Comparison of ENCODE assay signal across 13 cellular contexts in the genomic region with DNA sequence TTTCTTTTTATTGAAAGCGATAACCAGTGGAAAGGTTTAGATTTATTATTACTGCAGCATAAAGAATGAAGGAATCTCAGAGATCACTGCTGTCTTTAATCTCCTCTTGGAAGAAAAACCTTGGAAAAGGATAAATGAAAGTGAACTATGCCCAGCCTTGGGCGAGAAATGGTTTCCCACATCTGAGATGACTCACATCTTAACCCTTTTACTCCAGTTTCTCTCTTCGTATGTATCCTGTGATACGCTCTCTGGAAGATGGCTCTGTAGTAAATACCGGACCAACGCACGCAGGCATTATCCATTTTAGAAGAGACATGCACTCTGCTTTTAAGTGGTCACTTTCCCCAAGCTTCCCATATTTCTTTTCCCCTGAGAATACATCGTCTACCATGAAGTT.
"Had no signal": no experiment of that assay in that cellular context is flagged by ENCODE, and none has a peak within 500 bp of the region (broad histone marks: within the 10 kb centered on the region; RNA-seq: fewer than 3 reads in every experiment).

No MANE protein-coding gene starts in this region.

- H3K27me3 ChIP-seq: pancreas, thyroid gland, uterus had no signal

- H3K4me1 Mint-ChIP-seq: T-helper 17 cell had no signal

- H3K9me3 ChIP-seq: pancreas, thyroid gland had no signal

- DNase-seq: activated CD4-positive, alpha-beta T cell treated with anti-CD3 and anti-CD28 coated beads for 48 hours; activated naive CD4-positive, alpha-beta T cell treated with Interleukin-2 at 50 U/mL for 16 hours; caudate nucleus; effector CD8-positive, alpha-beta T cell; pancreas; stimulated activated CD4-positive, alpha-beta T cell treated with anti-CD3 and anti-CD28 coated beads, Interleukin-4, amount 100 ng/mL, for 4 hours; T-helper 17 cell; thyroid gland; uterus had no signal

- H3K27ac Mint-ChIP-seq: activated T-helper 1 cell treated with anti-CD3 and anti-CD28 coated beads, Interleukin-12 subunit alpha, Interleukin-12 subunit beta, Interleukin-2, Interleukin-4 antibody, amounts not matched to agents 30 ng/mL and 10 ng/mL and 1 ng/mL, durations not matched to agents 14 hours and 24 hours and 36 hours; T-helper 17 cell; WTC11 had no signal

- H3K36me3 ChIP-seq: pancreas, thyroid gland, uterus had no signal

- H3K27me3 Mint-ChIP-seq: T-helper 17 cell had no signal

- H3K4me1 ChIP-seq: pancreas, uterus had no signal

- H3K4me3 Mint-ChIP-seq: activated T-helper 1 cell treated with anti-CD3 and anti-CD28 coated beads, Interleukin-12 subunit alpha, Interleukin-12 subunit beta, Interleukin-2, Interleukin-4 antibody, amounts not matched to agents 30 ng/mL and 10 ng/mL and 1 ng/mL, durations not matched to agents 14 hours and 24 hours and 36 hours; T-helper 17 cell; WTC11 had no signal

- H3K4me3 ChIP-seq: coronary artery, pancreas, thyroid gland, uterus had no signal

- ATAC-seq: left lobe of liver, pancreas, T-helper 17 cell, WTC11 had no signal

- FAIRE-seq: pancreas had no signal

- H3K27ac ChIP-seq: coronary artery, pancreas, thyroid gland, uterus had no signal
